17 cellular contexts compared by ENCODE assay signal in genomic region chr1:228288536-228289238, GRCh38.
DNase-seq lines count a peak whose midpoint lies in the region; ATAC-seq and TF ChIP-seq lines count a peak whose summit lies in the region.
"Had no signal": no experiment of that assay in that cellular context is flagged by ENCODE, and none has a peak within 500 bp of the region (broad histone marks: within the 10 kb centered on the region; RNA-seq: fewer than 3 reads in every experiment).

No MANE protein-coding gene starts in this region.

- H3K36me3 Mint-ChIP-seq in activated naive CD8-positive, alpha-beta T cell treated with anti-CD3 and anti-CD28 coated beads, Interleukin-2, amount 10 ng/mL, durations not matched to agents 7 days and 5 days: no peaks in the 10 kb centered on the region

- H3K9me3 ChIP-seq in heart left ventricle (no peaks in the 10 kb centered on the region), right cardiac atrium (ENCODE audit: control insufficient read depth, low read length) (no peaks in the 10 kb centered on the region), lower lobe of right lung (no peaks in the 10 kb centered on the region), upper lobe of right lung (no peaks in the 10 kb centered on the region), WERI-Rb-1 (ENCODE audit: severe bottlenecking) (no peaks in the 10 kb centered on the region)

- H3K9me3 Mint-ChIP-seq in activated naive CD8-positive, alpha-beta T cell treated with anti-CD3 and anti-CD28 coated beads, Interleukin-2, amount 10 ng/mL, durations not matched to agents 7 days and 5 days: no peaks in the 10 kb centered on the region
- H3K9me3 Mint-ChIP-seq: activated CD4-positive, alpha-beta T cell treated with anti-CD3 and anti-CD28 coated beads, Interleukin-2, amount 10 ng/mL, durations not matched to agents 24 days and 14 days; nephron progenitor cell had no signal

- intact Hi-C loops in heart left ventricle (cut with DNase I): no loop called here
- intact Hi-C loops in right cardiac atrium (cut with DNase I): no loop called here
- intact Hi-C loops in lower lobe of right lung (cut with DNase I): no loop called here
- intact Hi-C loops in upper lobe of right lung (cut with DNase I): no loop called here

- peak in 3 of 5 donors; percentile 11 to 47 (median 14) for DNase-seq in heart left ventricle
- no peak for DNase-seq in right cardiac atrium
- peak; percentile 20 for DNase-seq in activated naive CD8-positive, alpha-beta T cell treated with anti-CD3 and anti-CD28 coated beads, Interleukin-2, amount 10 ng/mL, durations not matched to agents 7 days and 5 days
- peak; percentile 38 for DNase-seq in lower lobe of right lung
- peak; percentile 40 for DNase-seq in upper lobe of right lung
- no peak for DNase-seq in WERI-Rb-1
- DNase-seq in AG20443 (ENCODE audit: low spot score): no peak
- DNase-seq: activated CD4-positive, alpha-beta T cell treated with anti-CD3 and anti-CD28 coated beads, Interleukin-2, amount 10 ng/mL, durations not matched to agents 24 days and 14 days; activated gamma-delta T cell; DMS79; NCI-H1694; NCI-H526; nephron progenitor cell; stimulated activated CD8-positive, alpha-beta memory T cell treated with anti-CD3 and anti-CD28 coated beads, Interleukin-4, amount 100 ng/mL, for 48 hours; trophoblast cell had no signal

- H3K4me3 Mint-ChIP-seq in activated naive CD8-positive, alpha-beta T cell treated with anti-CD3 and anti-CD28 coated beads, Interleukin-2, amount 10 ng/mL, durations not matched to agents 7 days and 5 days: no peak overlapping the region
- H3K4me3 Mint-ChIP-seq: activated CD4-positive, alpha-beta T cell treated with anti-CD3 and anti-CD28 coated beads, Interleukin-2, amount 10 ng/mL, durations not matched to agents 24 days and 14 days; nephron progenitor cell had no signal

- WGBS in heart left ventricle, 4 donors: 76 to 84% (median 81%) methylated on average over 18 of the region's 18 CpGs
- 85% methylated on average over 18 of the region's 18 CpGs for WGBS in right cardiac atrium

- ATAC-seq in heart left ventricle (no peak), right cardiac atrium (no peak), lower lobe of right lung (no peak), upper lobe of right lung (no peak)
- ATAC-seq in activated naive CD8-positive, alpha-beta T cell treated with anti-CD3 and anti-CD28 coated beads, Interleukin-2, amount 10 ng/mL, durations not matched to agents 7 days and 5 days (ENCODE audit: low read depth): no peak
- ATAC-seq: Panc1 had no signal

- H3K27me3 ChIP-seq in heart left ventricle (no peaks in the 10 kb centered on the region), right cardiac atrium (ENCODE audit: control insufficient read depth, insufficient read depth) (no peaks in the 10 kb centered on the region), lower lobe of right lung (ENCODE audit: low read depth) (no peaks in the 10 kb centered on the region), upper lobe of right lung (no peaks in the 10 kb centered on the region), WERI-Rb-1 (ENCODE audit: insufficient read depth, low read depth, severe bottlenecking) (no peaks in the 10 kb centered on the region)
- H3K27me3 ChIP-seq: dorsolateral prefrontal cortex had no signal

- TF ChIP-seq CTCF in heart left ventricle (IDR thresholded peaks at IDR 0.05) (no peak), lower lobe of right lung (IDR thresholded peaks at IDR 0.05) (no peak), upper lobe of right lung (IDR thresholded peaks at IDR 0.05) (no peak), WERI-Rb-1 (IDR thresholded peaks at IDR 0.05; ENCODE audit: low read depth, low read length) (no peak)

- H3K27me3 Mint-ChIP-seq in activated naive CD8-positive, alpha-beta T cell treated with anti-CD3 and anti-CD28 coated beads, Interleukin-2, amount 10 ng/mL, durations not matched to agents 7 days and 5 days: no peaks in the 10 kb centered on the region
- H3K27me3 Mint-ChIP-seq: activated CD4-positive, alpha-beta T cell treated with anti-CD3 and anti-CD28 coated beads, Interleukin-2, amount 10 ng/mL, durations not matched to agents 24 days and 14 days had no signal

- POLR2A ChIA-PET in activated naive CD8-positive, alpha-beta T cell treated with anti-CD3 and anti-CD28 coated beads, Interleukin-2, amount 10 ng/mL, durations not matched to agents 7 days and 5 days (lab: Charles Lee): no interaction called here

- no peak for TF ChIP-seq POLR2A in heart left ventricle (IDR thresholded peaks at IDR 0.05)

- H3K27ac Mint-ChIP-seq in activated naive CD8-positive, alpha-beta T cell treated with anti-CD3 and anti-CD28 coated beads, Interleukin-2, amount 10 ng/mL, durations not matched to agents 7 days and 5 days: peak overlapping the region; percentile 68
- H3K27ac Mint-ChIP-seq: activated CD4-positive, alpha-beta T cell treated with anti-CD3 and anti-CD28 coated beads, Interleukin-2, amount 10 ng/mL, durations not matched to agents 24 days and 14 days; nephron progenitor cell had no signal

- H3K4me3 ChIP-seq in heart left ventricle (no peak overlapping the region), right cardiac atrium (ENCODE audit: low read length) (no peak overlapping the region), lower lobe of right lung (no peak overlapping the region), upper lobe of right lung (no peak overlapping the region), WERI-Rb-1 (ENCODE audit: low read depth, low read length) (no peak overlapping the region)
- H3K4me3 ChIP-seq: dorsolateral prefrontal cortex had no signal

- H3K27ac ChIP-seq in heart left ventricle (no peak overlapping the region), right cardiac atrium (ENCODE audit: low read length) (no peak overlapping the region), lower lobe of right lung (no peak overlapping the region), upper lobe of right lung (no peak overlapping the region), WERI-Rb-1 (no peak overlapping the region)
- H3K27ac ChIP-seq: dorsolateral prefrontal cortex had no signal

- H3K36me3 ChIP-seq in heart left ventricle (peaks cover 0 to 96% (median 54%) of the 10 kb centered on the region in 9 donors), lower lobe of right lung (peaks cover 37% of the 10 kb centered on the region), upper lobe of right lung (peaks cover 5% of the 10 kb centered on the region), WERI-Rb-1 (no peaks in the 10 kb centered on the region)

- H3K4me1 ChIP-seq in heart left ventricle (peaks cover 0 to 7% (median 0%) of the 10 kb centered on the region in 12 donors), right cardiac atrium (ENCODE audit: control insufficient read depth, insufficient read depth, low read length) (no peaks in the 10 kb centered on the region), lower lobe of right lung (no peaks in the 10 kb centered on the region), upper lobe of right lung (no peaks in the 10 kb centered on the region)

- peaks cover 7% of the 10 kb centered on the region for H3K4me1 Mint-ChIP-seq in activated naive CD8-positive, alpha-beta T cell treated with anti-CD3 and anti-CD28 coated beads, Interleukin-2, amount 10 ng/mL, durations not matched to agents 7 days and 5 days

Comparison
In these comparisons a context has a peak if more than half of its experiments do, and no peak if none do; other contexts are left out.
1. DNase-seq: peak in heart left ventricle (3 of 5), activated naive CD8-positive, alpha-beta T cell treated with anti-CD3 and anti-CD28 coated beads, Interleukin-2, amount 10 ng/mL, durations not matched to agents 7 days and 5 days (single experiment), lower lobe of right lung (single experiment) and upper lobe of right lung (single experiment); none in right cardiac atrium (0 of 3), WERI-Rb-1 (single experiment) and AG20443 (single experiment).